8 cellular contexts compared by ENCODE assay signal in genomic region chr11:122743949-122744876, GRCh38.
DNase-seq lines count a peak whose midpoint lies in the region; ATAC-seq and TF ChIP-seq lines count a peak whose summit lies in the region.

No MANE protein-coding gene starts in this region.

- H3K9me3 Mint-ChIP-seq in CD4-positive, CD25-positive, alpha-beta regulatory T cell, result no peaks in the 10 kb centered on the region
- no peaks in the 10 kb centered on the region for H3K9me3 Mint-ChIP-seq in activated T-helper 17 cell treated with anti-CD3 and anti-CD28 coated beads, Interleukin-2, amount 50 U/mL, for 72 hours

- H3K36me3 Mint-ChIP-seq in CD4-positive, CD25-positive, alpha-beta regulatory T cell, result peaks cover 3% of the 10 kb centered on the region
- H3K36me3 Mint-ChIP-seq in activated T-helper 17 cell treated with anti-CD3 and anti-CD28 coated beads, Interleukin-2, amount 50 U/mL, for 72 hours (ENCODE audit: low read depth), result no peaks in the 10 kb centered on the region

- TF ChIP-seq EP300 in sigmoid colon (IDR thresholded peaks at IDR 0.05), result no peak

- no peak for TF ChIP-seq POLR2A in sigmoid colon (IDR thresholded peaks at IDR 0.05)

- WGBS in sigmoid colon, 2 donors, result 44 to 69% methylated on average over 12 of the region's 12 CpGs

- no peak overlapping the region for H3K4me3 Mint-ChIP-seq in CD4-positive, CD25-positive, alpha-beta regulatory T cell
- no peak overlapping the region for H3K4me3 Mint-ChIP-seq in activated T-helper 17 cell treated with anti-CD3 and anti-CD28 coated beads, Interleukin-2, amount 50 U/mL, for 72 hours

- TF ChIP-seq CTCF in OCI-LY3 (IDR thresholded peaks at IDR 0.05; ENCODE audit: low read depth, low read length) (no peak), sigmoid colon (IDR thresholded peaks at IDR 0.05) (no peak)

- 0 out of 2 replicates have a peak overlapping the region, but pooled peaks have one; percentile 41 for H2AFZ ChIP-seq in OCI-LY3 (ENCODE audit: low read depth, low read length)

- H3K9me3 ChIP-seq in CD4-positive, CD25-positive, alpha-beta regulatory T cell (ENCODE audit: control insufficient read depth in 2 of 2, low read length in 2 of 2), result no peaks in the 10 kb centered on the region
- H3K9me3 ChIP-seq in OCI-LY3 (ENCODE audit: insufficient read depth, low read length), result no peaks in the 10 kb centered on the region
- no peaks in the 10 kb centered on the region for H3K9me3 ChIP-seq in sigmoid colon

- no peaks in the 10 kb centered on the region for H3K27me3 Mint-ChIP-seq in CD4-positive, CD25-positive, alpha-beta regulatory T cell
- no peaks in the 10 kb centered on the region for H3K27me3 Mint-ChIP-seq in activated T-helper 17 cell treated with anti-CD3 and anti-CD28 coated beads, Interleukin-2, amount 50 U/mL, for 72 hours

- peak overlapping the region; percentile 84 for H3K27ac ChIP-seq in CD4-positive, CD25-positive, alpha-beta regulatory T cell (ENCODE audit: insufficient read depth, low read length, poor library complexity, severe bottlenecking)
- H3K27ac ChIP-seq in OCI-LY3 (ENCODE audit: low read length) (no peak overlapping the region), sigmoid colon (peak overlapping the region in 1 of 4 donors; percentile 64)

- H4K20me1 ChIP-seq in OCI-LY3 (ENCODE audit: insufficient read depth, low read length), result no peaks in the 10 kb centered on the region

- peaks cover 75% of the 10 kb centered on the region for H3K4me1 ChIP-seq in CD4-positive, CD25-positive, alpha-beta regulatory T cell (ENCODE audit: control insufficient read depth, insufficient read depth, low read length, poor library complexity, severe bottlenecking)
- peaks cover 51% of the 10 kb centered on the region for H3K4me1 ChIP-seq in OCI-LY3 (ENCODE audit: low read length)
- peaks cover 0 to 26% (median 16%) of the 10 kb centered on the region in 4 donors for H3K4me1 ChIP-seq in sigmoid colon

- H3K27me3 ChIP-seq in CD4-positive, CD25-positive, alpha-beta regulatory T cell (ENCODE audit: control insufficient read depth, insufficient read depth, low read length), result no peaks in the 10 kb centered on the region
- H3K27me3 ChIP-seq in OCI-LY3 (ENCODE audit: low read depth, low read length) (peaks cover 16% of the 10 kb centered on the region), sigmoid colon (no peaks in the 10 kb centered on the region)

- intact Hi-C loops in sigmoid colon (cut with DNase I), result no loop called here

- peak; percentile 67 to 72 for ATAC-seq in CD4-positive, CD25-positive, alpha-beta regulatory T cell (ENCODE audit: low read depth in 2 of 2)
- peak; percentile 33 for ATAC-seq in GM21737 (IDR thresholded peaks at IDR 0.05; ENCODE audit: unreplicated experiment)
- ATAC-seq in activated T-helper 17 cell treated with anti-CD3 and anti-CD28 coated beads, Interleukin-2, amount 50 U/mL, for 72 hours (replicated peaks), result peak; percentile 69

- peaks cover 7 to 63% (median 23%) of the 10 kb centered on the region in 4 donors for H3K4me1 Mint-ChIP-seq in CD4-positive, CD25-positive, alpha-beta regulatory T cell
- H3K4me1 Mint-ChIP-seq in activated T-helper 17 cell treated with anti-CD3 and anti-CD28 coated beads, Interleukin-2, amount 50 U/mL, for 72 hours, result peaks cover 24% of the 10 kb centered on the region

- no peaks in the 10 kb centered on the region for H3K36me3 ChIP-seq in CD4-positive, CD25-positive, alpha-beta regulatory T cell (ENCODE audit: control insufficient read depth, insufficient read depth, low read length)
- H3K36me3 ChIP-seq in OCI-LY3 (replicated peaks; ENCODE audit: low read depth, low read length) (no peaks in the 10 kb centered on the region), sigmoid colon (no peaks in the 10 kb centered on the region)

- no peak overlapping the region for H3K27ac Mint-ChIP-seq in CD4-positive, CD25-positive, alpha-beta regulatory T cell
- no peak overlapping the region for H3K27ac Mint-ChIP-seq in activated T-helper 17 cell treated with anti-CD3 and anti-CD28 coated beads, Interleukin-2, amount 50 U/mL, for 72 hours

- H3K4me3 ChIP-seq in CD4-positive, CD25-positive, alpha-beta regulatory T cell (ENCODE audit: low read depth, low read length), result peak overlapping the region; percentile 67
- H3K4me3 ChIP-seq in OCI-LY3 (ENCODE audit: low read length), result peak overlapping the region; percentile 6; the same call in 1 of the 2 replicates
- no peak overlapping the region for H3K4me3 ChIP-seq in sigmoid colon

- H3K79me2 ChIP-seq in OCI-LY3 (ENCODE audit: low read length), result no peaks in the 10 kb centered on the region

- H3K4me2 ChIP-seq in OCI-LY3 (ENCODE audit: low read length), result peak overlapping the region; percentile 46

- peak; percentile 55 to 90 (median 77) for DNase-seq in CD4-positive, CD25-positive, alpha-beta regulatory T cell
- DNase-seq in sigmoid colon, result peak; percentile 69
- DNase-seq in NCI-H774 (lab: John Stamatoyannopoulos, UW), result no peak
- no peak for DNase-seq in retina
- DNase-seq in HuH-7.5 (ENCODE audit: low spot score), result no peak

- no peak overlapping the region for H3K9ac ChIP-seq in OCI-LY3 (ENCODE audit: low read length)

Comparison
In these comparisons a context has a peak if more than half of its experiments do, and no peak if none do; other contexts are left out.
1. DNase-seq: peak in CD4-positive, CD25-positive, alpha-beta regulatory T cell (3 of 3) and sigmoid colon (single experiment); none in NCI-H774 (single experiment), retina (single experiment) and HuH-7.5 (single experiment).
2. H3K4me3 ChIP-seq: peak in CD4-positive, CD25-positive, alpha-beta regulatory T cell (single experiment) and OCI-LY3 (single experiment); none in sigmoid colon (0 of 4).
3. Peak in every context shown above with its lines, with median percentiles within 50 percentile points of each other: ATAC-seq.